In the genomic region with DNA sequence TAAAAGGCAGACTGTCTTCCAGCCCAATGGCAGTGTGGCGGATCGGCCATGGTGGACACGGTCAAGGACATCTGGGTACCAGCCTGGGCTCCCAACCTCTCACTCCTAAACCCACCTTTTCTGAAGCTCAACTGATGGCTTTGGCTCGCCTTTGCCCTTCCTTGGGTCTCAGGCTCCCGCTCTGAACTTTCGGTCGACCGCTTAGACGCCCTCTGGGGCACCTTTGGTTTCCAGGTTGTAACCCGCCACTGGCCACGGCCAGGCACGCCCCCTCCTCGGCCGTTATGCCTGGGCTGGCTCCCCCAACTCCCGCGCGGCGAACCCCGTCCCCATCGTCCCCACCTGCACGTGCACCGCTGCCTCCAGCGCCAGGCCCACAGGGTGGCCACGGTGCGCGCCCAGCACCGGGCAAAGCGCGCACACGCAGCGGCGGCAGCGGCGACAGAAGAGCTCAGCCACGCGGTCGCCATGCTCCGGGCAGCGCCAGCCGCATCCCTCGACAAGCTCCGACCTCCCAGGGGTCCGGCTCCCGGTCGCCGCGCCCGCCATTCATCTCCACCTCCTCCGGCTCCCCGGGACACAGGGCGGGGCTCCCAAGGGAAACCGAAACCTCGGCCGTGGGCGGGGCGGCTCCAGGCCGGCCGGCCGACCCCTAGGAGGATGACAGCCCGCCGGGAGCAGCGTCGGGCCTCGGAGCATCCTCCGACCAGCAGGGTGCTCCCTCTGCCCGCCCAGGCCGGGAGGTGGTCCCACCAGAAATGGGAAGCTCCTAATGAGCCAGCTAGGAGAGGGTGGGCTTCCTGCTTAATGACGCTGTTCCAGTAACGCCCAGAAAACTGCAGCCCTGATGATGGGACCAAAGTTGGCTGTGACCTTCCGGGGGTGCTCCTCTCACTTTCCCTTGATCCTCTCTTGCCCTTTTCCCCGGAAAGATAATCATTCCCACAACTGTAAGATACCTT, we compare ENCODE assay signal across 8 cellular contexts. TPM values are rescaled to one million over a fixed set of nuclear protein-coding genes. Genes with fewer than 3 reads are reported as not detected.
DNase-seq lines count a peak whose midpoint lies in the region; ATAC-seq, FAIRE-seq and TF ChIP-seq lines count a peak whose summit lies in the region.

A gene with protein sequence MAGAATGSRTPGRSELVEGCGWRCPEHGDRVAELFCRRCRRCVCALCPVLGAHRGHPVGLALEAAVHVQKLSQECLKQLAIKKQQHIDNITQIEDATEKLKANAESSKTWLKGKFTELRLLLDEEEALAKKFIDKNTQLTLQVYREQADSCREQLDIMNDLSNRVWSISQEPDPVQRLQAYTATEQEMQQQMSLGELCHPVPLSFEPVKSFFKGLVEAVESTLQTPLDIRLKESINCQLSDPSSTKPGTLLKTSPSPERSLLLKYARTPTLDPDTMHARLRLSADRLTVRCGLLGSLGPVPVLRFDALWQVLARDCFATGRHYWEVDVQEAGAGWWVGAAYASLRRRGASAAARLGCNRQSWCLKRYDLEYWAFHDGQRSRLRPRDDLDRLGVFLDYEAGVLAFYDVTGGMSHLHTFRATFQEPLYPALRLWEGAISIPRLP (minus strand): TSS at position 583 of the 962 bp plus-strand sequence. CDS start 34 bp downstream, at position 549.

- H3K4me3 Mint-ChIP-seq in T-helper 2 cell treated with Interferon-gamma antibody and Interleukin-4, amounts not matched to agents 5 μg/mL and 100 μg/mL, for 36 hours, result peak within 1 kb of the TSS; percentile 89

- TF ChIP-seq CTCF in K562 (IDR thresholded peaks at IDR 0.05 in 2 of 3, conservative IDR thresholded peaks at IDR 0.05 in 1 of 3; ENCODE audit: insufficient read depth in 2 of 3, low read depth in 1 of 3, low read length in 3 of 3), result peak; percentile 7 to 49 (median 42); a peak in 5 of 6 replicates

- H3K9me3 ChIP-seq in K562 (replicated peaks; ENCODE audit: control insufficient read depth, insufficient read depth, low read depth, low read length), result no peaks in the 10 kb centered on the region
- no peaks in the 10 kb centered on the region for H3K9me3 ChIP-seq in iPS-18a (ENCODE audit: control insufficient read depth, low read depth, low read length)
- no peaks in the 10 kb centered on the region for H3K9me3 ChIP-seq in small intestine (ENCODE audit: control insufficient read depth, low read depth)

- peak within 1 kb of the TSS; percentile 95 for H3K27ac Mint-ChIP-seq in T-helper 2 cell treated with Interferon-gamma antibody and Interleukin-4, amounts not matched to agents 5 μg/mL and 100 μg/mL, for 36 hours

- no TSS peak for BruUV-seq in K562 (replicated peaks; lab: Mats Ljungman, UMichigan)

- TF ChIP-seq POLR2A in K562 (conservative IDR thresholded peaks at IDR 0.05), result peak; percentile 67

- peak; percentile 93 for DNase-seq in GM03348 (ENCODE audit: low spot score)
- DNase-seq in LHCN-M2 (ENCODE audit: low read depth), result peak; percentile 56
- peak; percentile 66 for DNase-seq in T-helper 2 cell treated with Interferon-gamma antibody and Interleukin-4, amounts not matched to agents 5 μg/mL and 100 μg/mL, for 36 hours (ENCODE audit: low spot score)
- DNase-seq in K562 (ENCODE audit: extremely low read depth in 1 of 4, low spot score in 3 of 4), result peak; percentile 83 to 91 (median 88)
- DNase-seq in small intestine, result peak; percentile 89

- POLR2A ChIA-PET in K562 (lab: Yijun Ruan, JAX), result interaction anchor here (0.6 to 1.1 kb wide), 6 partner anchors 9 to 24 kb away, joined by 3 to 4 read pairs (median 3); no protein-coding TSS in a partner anchor

- peaks cover 27% of the 10 kb centered on the region for H3K79me2 ChIP-seq in K562 (ENCODE audit: control insufficient read depth, insufficient read depth, low read length)

- WGBS in K562 (ENCODE audit: insufficient coverage, low coverage, missing lambda C conversion rate), result 1% methylated on average over 71 of the region's 71 CpGs
- WGBS in small intestine, 3 donors, result 1 to 3% (median 1%) methylated on average over 64 to 71 of the region's 71 CpGs

- intact Hi-C loops in K562 (cut with micrococcal nuclease), result loop anchor here (1.0 to 2.0 kb wide), 4 partner anchors 74 to 197 kb away; a partner anchor contains a TSS

- no peaks in the 10 kb centered on the region for H3K9me3 Mint-ChIP-seq in T-helper 2 cell treated with Interferon-gamma antibody and Interleukin-4, amounts not matched to agents 5 μg/mL and 100 μg/mL, for 36 hours

- TF ChIP-seq RAD21 in K562 (CRISPR knock-in tag; conservative IDR thresholded peaks at IDR 0.05 in 1 of 2, IDR thresholded peaks at IDR 0.05 in 1 of 2), result peak in 1 of 2 experiments; percentile 65; a peak in 3 of 4 replicates

- H3K4me3 ChIP-seq in K562, result peak within 1 kb of the TSS; percentile 76
- peak within 1 kb of the TSS; percentile 61 for H3K4me3 ChIP-seq in iPS-18a (ENCODE audit: low read length)
- peak within 1 kb of the TSS; percentile 71 to 75 for H3K4me3 ChIP-seq in small intestine (ENCODE audit: low read depth in 1 of 2, low read length in 2 of 2)

- H3K27me3 Mint-ChIP-seq in T-helper 2 cell treated with Interferon-gamma antibody and Interleukin-4, amounts not matched to agents 5 μg/mL and 100 μg/mL, for 36 hours (ENCODE audit: low read depth), result no peaks in the 10 kb centered on the region

- H3K9me1 ChIP-seq in K562 (ENCODE audit: control insufficient read depth, insufficient read depth, low read length), result no peaks in the 10 kb centered on the region

- H3K27me3 ChIP-seq in K562 (ENCODE audit: control insufficient read depth in 2 of 2, insufficient read depth in 2 of 2, low read length in 2 of 2) (no peaks in the 10 kb centered on the region), iPS-18a (ENCODE audit: control insufficient read depth, insufficient read depth, low read length) (no peaks in the 10 kb centered on the region), small intestine (ENCODE audit: control insufficient read depth in 2 of 2, insufficient read depth in 2 of 2, low read length in 2 of 2) (no peaks in the 10 kb centered on the region)

- H3K9ac ChIP-seq in K562 (ENCODE audit: insufficient read depth in 1 of 2, low read depth in 2 of 2, low read length in 2 of 2) (peak within 1 kb of the TSS; percentile 71 to 96), iPS-18a (ENCODE audit: low read length) (peak within 1 kb of the TSS; percentile 40)

- ATAC-seq in GM21723 (IDR thresholded peaks at IDR 0.05; ENCODE audit: unreplicated experiment), result peak; percentile 72
- ATAC-seq in K562, result peak; percentile 87
- ATAC-seq in HG02884 (IDR thresholded peaks at IDR 0.05; ENCODE audit: unreplicated experiment), result no peak

- H3K36me3 ChIP-seq in K562 (ENCODE audit: control insufficient read depth, insufficient read depth, low read length) (peaks cover 18% of the 10 kb centered on the region; the same call in 1 of the 3 replicates), iPS-18a (ENCODE audit: control insufficient read depth, low read depth, low read length) (no peaks in the 10 kb centered on the region), small intestine (ENCODE audit: control insufficient read depth in 2 of 2, insufficient read depth in 2 of 2, low read length in 2 of 2) (peaks cover 0 to 2% of the 10 kb centered on the region in 2 donors)

- CTCF ChIA-PET in K562 (lab: Yijun Ruan, JAX; ENCODE audit: low intra/inter-chr PET ratio), result interaction anchor here (0.6 to 1.8 kb wide), 4 partner anchors 20 to 145 kb away, joined by 3 to 8 read pairs (median 3); a partner anchor contains a TSS

- in situ Hi-C loops in K562 (cut with MboI), result loop anchor here (5.0 kb wide), 2 partner anchors 88 to 143 kb away; no protein-coding TSS in a partner anchor

- peaks cover 40% of the 10 kb centered on the region for H3K4me1 Mint-ChIP-seq in T-helper 2 cell treated with Interferon-gamma antibody and Interleukin-4, amounts not matched to agents 5 μg/mL and 100 μg/mL, for 36 hours (ENCODE audit: low read depth)

- no peaks in the 10 kb centered on the region for H4K20me1 ChIP-seq in K562 (replicated peaks; ENCODE audit: control insufficient read depth, insufficient read depth, low read length)

- peaks cover 14 to 22% of the 10 kb centered on the region in 2 experiments; a peak in 4 of 5 replicates for H3K4me1 ChIP-seq in K562 (replicated peaks in 1 of 2; ENCODE audit: control insufficient read depth in 2 of 2, insufficient read depth in 2 of 2, low read length in 2 of 2)
- H3K4me1 ChIP-seq in iPS-18a (ENCODE audit: control insufficient read depth, low read depth, low read length), result no peaks in the 10 kb centered on the region
- peaks cover 0 to 5% of the 10 kb centered on the region in 2 donors for H3K4me1 ChIP-seq in small intestine (ENCODE audit: control insufficient read depth in 2 of 2, insufficient read depth in 1 of 2, low read depth in 1 of 2, low read length in 1 of 2)

- FAIRE-seq in K562 (lab: Jason Lieb, UNC), result peak; percentile 51
- FAIRE-seq in small intestine (lab: Jason Lieb, UNC), result no peak

- H3K27ac ChIP-seq in K562 (ENCODE audit: extremely low read depth, low read depth, low read length) (peak within 1 kb of the TSS; percentile 67), iPS-18a (ENCODE audit: low read length) (no peak within 1 kb of the TSS), small intestine (ENCODE audit: low read depth in 1 of 2, low read length in 1 of 2) (peak within 1 kb of the TSS; percentile 98 to 99)

- H3K36me3 Mint-ChIP-seq in T-helper 2 cell treated with Interferon-gamma antibody and Interleukin-4, amounts not matched to agents 5 μg/mL and 100 μg/mL, for 36 hours (ENCODE audit: low read depth), result peaks cover 21% of the 10 kb centered on the region

- peak within 1 kb of the TSS; percentile 97 for H2AFZ ChIP-seq in K562 (ENCODE audit: low read depth, low read length)

- peak within 1 kb of the TSS; percentile 97 for H3K4me2 ChIP-seq in K562 (ENCODE audit: insufficient read depth, low read length)

- no peak for TF ChIP-seq EP300 in K562 (IDR thresholded peaks at IDR 0.05; ENCODE audit: low read length)

RNA-seq across cellular contexts. Expression of the gene that starts here (rescaled TPM):
- total RNA-seq in LHCN-M2 (2014; rRNA removed) (6.0 and 8.6 TPM in 2 replicates), K562 (2014; rRNA removed) (17.9 and 24.7 TPM in 2 replicates), K562 (2014; rRNA removed; fragmentation: Illumina TruSeq; extraction: Trizol) (17.0 and 17.5 TPM in 2 replicates), K562 (2015; rRNA removed; fragmentation: Illumina TruSeq; extraction: Trizol) (12.2 and 13.3 TPM in 2 replicates), K562 (2021) (41.0 and 48.5 TPM in 2 replicates)
- 6.1 TPM for polyA plus RNA-seq in LHCN-M2 (2012)
- 24.8 and 33.6 TPM in 2 replicates for total RNA-seq in K562 (2011; cell fraction: chromatin; rRNA removed; ENCODE audit: low replicate concordance)
- 15.1 and 15.7 TPM in 2 replicates for total RNA-seq in K562 (2011; cell fraction: nucleolus; rRNA removed)
- 20.1 and 31.3 TPM in 2 replicates for total RNA-seq in K562 (2011; cell fraction: nucleoplasm; rRNA removed)
- polyA plus RNA-seq in K562 (2011; rRNA removed) (19.1 and 24.8 TPM in 2 replicates), K562 (2014; fragmentation: Illumina TruSeq; extraction: Trizol) (34.1 and 40.0 TPM in 2 replicates), K562 (2014; fragmentation: Nextera tagmentation; extraction: Ambion mirVana) (1 to 10 TPM; 7.6 to 8.3 TPM), K562 (2014; rRNA removed) (30.1 and 32.7 TPM in 2 replicates), small intestine (10 to 100 TPM; 20.5 to 35.2 (median 30.6) TPM)
- polyA plus RNA-seq in K562 (2011; cell fraction: cytosol; rRNA removed), result 17.9 and 36.4 TPM in 2 replicates
- 22.9 and 38.7 TPM in 2 replicates for polyA plus RNA-seq in K562 (2011; cell fraction: nucleus; rRNA removed)
- 21.4 and 21.8 TPM in 2 replicates for polyA plus RNA-seq in K562 (2012)
- polyA minus RNA-seq in K562 (2011; rRNA and poly(A)+ RNA removed), result 12.4 and 15.6 TPM in 2 replicates
- polyA minus RNA-seq in K562 (2011; cell fraction: cytosol; rRNA and poly(A)+ RNA removed), result 13.0 and 14.8 TPM in 2 replicates
- 5.8 and 7.0 TPM in 2 replicates for polyA minus RNA-seq in K562 (2011; cell fraction: nucleus; rRNA and poly(A)+ RNA removed)
